Comparison of ENCODE assay signal across 1 cellular context in genomic region chr3:141737828-141738635, GRCh38.
TF ChIP-seq lines count a peak whose summit lies in the region.

Gene RNF7 (plus strand): TSS chr3:141738298. CDS start chr3:141738342, 44 bp downstream.

TF ChIP-seq in K562, 482 proteins besides CTCF, POLR2A, EP300 and RAD21 (continued from another document and continues in another):
- TF ChIP-seq ZBTB9 (CRISPR knock-in tag; IDR thresholded peaks at IDR 0.05) (peak; percentile 64; the same call in 1 of the 2 replicates), JUN (IDR thresholded peaks at IDR 0.05; ENCODE audit: borderline replicate concordance, low read depth, low read length) (peak; percentile 68; the same call in 1 of the 2 replicates), JUN (CRISPR knock-in tag; IDR thresholded peaks at IDR 0.05; ENCODE audit: borderline replicate concordance) (no peak), GTF2E2 (tag; IDR thresholded peaks at IDR 0.05) (0 out of 2 replicates have a peak, but pooled peaks have one; percentile 15), NEUROD1 (IDR thresholded peaks at IDR 0.05; ENCODE audit: borderline replicate concordance, low read depth, low read length, partially characterized antibody) (peak; percentile 68), ZNF780A (CRISPR knock-in tag; IDR thresholded peaks at IDR 0.05) (no peak), POLR2B (IDR thresholded peaks at IDR 0.05; ENCODE audit: low read depth, partially characterized antibody) (peak; percentile 75), ZBTB34 (CRISPR knock-in tag; IDR thresholded peaks at IDR 0.05) (no peak), U2AF1 (optimal IDR thresholded peaks at IDR 0.05; ENCODE audit: low read depth, low read length) (no peak), XRCC5 (IDR thresholded peaks at IDR 0.05; ENCODE audit: low read depth, low read length) (peak; percentile 88; the same call in 1 of the 2 replicates), DMBX1 (CRISPR knock-in tag; IDR thresholded peaks at IDR 0.05; ENCODE audit: borderline replicate concordance) (0 out of 2 replicates have a peak, but pooled peaks have one; percentile 11), ZBTB11 (CRISPR knock-in tag; IDR thresholded peaks at IDR 0.05) (peak in 1 of 3 experiments; percentile 38; a peak in 1 of 6 replicates), HDGF (IDR thresholded peaks at IDR 0.05) (no peak), ATF7 (IDR thresholded peaks at IDR 0.05) (peak; percentile 99), IRF1 (CRISPR knock-in tag; IDR thresholded peaks at IDR 0.05; ENCODE audit: borderline replicate concordance) (no peak), PCBP1 (IDR thresholded peaks at IDR 0.05; ENCODE audit: low read depth, low read length, poor library complexity, severe bottlenecking) (peak; percentile 64), DNMT1 (IDR thresholded peaks at IDR 0.05) (no peak), THAP12 (CRISPR knock-in tag; IDR thresholded peaks at IDR 0.05) (peak; percentile 59; the same call in 1 of the 2 replicates), TFAM (CRISPR knock-in tag; conservative IDR thresholded peaks at IDR 0.05) (no peak), L3MBTL2 (IDR thresholded peaks at IDR 0.05) (peak; percentile 83), HNRNPH1 (optimal IDR thresholded peaks at IDR 0.05; ENCODE audit: low read depth, low read length) (no peak), SIN3B (IDR thresholded peaks at IDR 0.05; ENCODE audit: low read depth) (peak; percentile 83), ZNF324 (CRISPR knock-in tag; IDR thresholded peaks at IDR 0.05) (no peak), MITF (IDR thresholded peaks at IDR 0.05) (no peak), TFAP4 (CRISPR knock-in tag; IDR thresholded peaks at IDR 0.05; ENCODE audit: borderline replicate concordance) (peak; percentile 77; the same call in 1 of the 2 replicates), CCAR2 (IDR thresholded peaks at IDR 0.05; ENCODE audit: low read depth, low read length) (no peak), FOXK2 (conservative IDR thresholded peaks at IDR 0.05 in 1 of 2, IDR thresholded peaks at IDR 0.05 in 1 of 2; ENCODE audit: low read depth in 2 of 2) (no peak), PHF21A (IDR thresholded peaks at IDR 0.05; ENCODE audit: borderline replicate concordance, low read depth) (peak; percentile 92), CTBP1 (IDR thresholded peaks at IDR 0.05; ENCODE audit: borderline replicate concordance) (peak; percentile 79), ARNT (IDR thresholded peaks at IDR 0.05) (no peak), MLX (CRISPR knock-in tag; conservative IDR thresholded peaks at IDR 0.05) (0 out of 4 replicates have a peak, but pooled peaks of 1 of the 2 experiments have one; percentile 68), RBM15 (IDR thresholded peaks at IDR 0.05; ENCODE audit: insufficient read depth, low read length) (no peak), PHTF2 (CRISPR knock-in tag; IDR thresholded peaks at IDR 0.05) (no peak), ZNF518B (CRISPR knock-in tag; IDR thresholded peaks at IDR 0.05) (no peak), KLF6 (CRISPR knock-in tag; IDR thresholded peaks at IDR 0.05; ENCODE audit: borderline replicate concordance) (no peak), SOX6 (IDR thresholded peaks at IDR 0.05) (peak; percentile 36; the same call in 1 of the 2 replicates), THRAP3 (IDR thresholded peaks at IDR 0.05; ENCODE audit: borderline replicate concordance) (no peak), ZNF830 (CRISPR knock-in tag; IDR thresholded peaks at IDR 0.05) (0 out of 2 replicates have a peak, but pooled peaks have one; percentile 63), SFPQ (IDR thresholded peaks at IDR 0.05; ENCODE audit: low read depth, low read length) (no peak), ZNF778 (CRISPR knock-in tag; IDR thresholded peaks at IDR 0.05) (no peak), IFI16 (CRISPR knock-in tag; IDR thresholded peaks at IDR 0.05) (no peak), FOXK1 (CRISPR knock-in tag; IDR thresholded peaks at IDR 0.05; ENCODE audit: borderline replicate concordance) (no peak), TCFL5 (CRISPR knock-in tag; conservative IDR thresholded peaks at IDR 0.05) (no peak), PYGO2 (tag; IDR thresholded peaks at IDR 0.05) (no peak), ZNF76 (CRISPR knock-in tag; IDR thresholded peaks at IDR 0.05; ENCODE audit: borderline replicate concordance) (no peak), HDAC2 (IDR thresholded peaks at IDR 0.05) (peak; percentile 47; the same call in 1 of the 2 replicates), TCF3 (CRISPR knock-in tag; IDR thresholded peaks at IDR 0.05) (no peak), MTF1 (CRISPR knock-in tag; IDR thresholded peaks at IDR 0.05; ENCODE audit: borderline replicate concordance) (no peak), SREBF1 (IDR thresholded peaks at IDR 0.05; ENCODE audit: borderline replicate concordance, low read depth, low read length) (no peak), MCM2 (IDR thresholded peaks at IDR 0.05; ENCODE audit: low read depth) (no peak)
